9 cellular contexts compared by ENCODE assay signal in the genomic region with DNA sequence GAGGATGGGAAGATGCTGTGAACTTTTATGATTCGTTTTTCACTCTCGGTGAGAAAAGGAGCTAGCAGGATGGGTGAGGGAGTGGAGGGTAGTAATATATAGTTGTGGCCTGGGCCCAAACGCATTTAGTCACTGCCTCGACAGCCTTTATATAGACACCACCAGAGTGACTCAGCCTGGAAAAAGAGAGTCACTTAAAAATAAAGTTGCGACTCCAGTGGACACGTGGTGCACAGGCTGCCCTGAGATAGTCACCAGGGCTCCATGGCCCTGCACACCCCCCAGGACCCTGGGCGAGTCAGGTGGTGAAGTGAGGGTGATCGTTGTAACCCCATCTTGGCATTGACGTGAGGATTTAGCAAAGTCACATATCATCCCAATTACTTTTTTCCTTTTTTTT.
A peak's percentile ranks its signal among the peaks of the same experiment; 100 is the strongest.
DNase-seq lines count a peak whose midpoint lies in the region; ATAC-seq and TF ChIP-seq lines count a peak whose summit lies in the region.
"Had no signal": no experiment of that assay in that cellular context is flagged by ENCODE, and none has a peak within 500 bp of the region (broad histone marks: within the 10 kb centered on the region; RNA-seq: fewer than 3 reads in every experiment).

No MANE protein-coding gene starts in this region.

- TF ChIP-seq CTCF in endothelial cell (IDR thresholded peaks at IDR 0.05; ENCODE audit: unreplicated experiment), result no peak

- peak; percentile 91 for ATAC-seq in activated CD4-positive, CD25-positive, alpha-beta regulatory T cell treated with anti-CD3 and anti-CD28 coated beads, Interleukin-2, amount 50 U/mL, for 24 hours
- peak; percentile 73 for ATAC-seq in Right ventricle myocardium superior (ENCODE audit: poor library complexity)
- no peak for ATAC-seq in GM18502 (IDR thresholded peaks at IDR 0.05; ENCODE audit: poor library complexity, unreplicated experiment)
- no peak for ATAC-seq in HG02885 (IDR thresholded peaks at IDR 0.05; ENCODE audit: poor library complexity, unreplicated experiment)

- H3K27ac Mint-ChIP-seq in endothelial cell (ENCODE audit: unreplicated experiment), result no peak overlapping the region

- no peaks in the 10 kb centered on the region for H3K9me3 Mint-ChIP-seq in endothelial cell (ENCODE audit: unreplicated experiment)

- H3K4me1 Mint-ChIP-seq in endothelial cell (ENCODE audit: unreplicated experiment), result no peaks in the 10 kb centered on the region

- peaks cover 7% of the 10 kb centered on the region for H3K27me3 Mint-ChIP-seq in endothelial cell (ENCODE audit: unreplicated experiment)

- intact Hi-C loops in Right ventricle myocardium superior (cut with DNase I), result no loop called here

- peaks cover 8% of the 10 kb centered on the region for H3K36me3 Mint-ChIP-seq in endothelial cell (ENCODE audit: low read depth, unreplicated experiment)

- DNase-seq in activated CD4-positive, CD25-positive, alpha-beta regulatory T cell (lab: John Stamatoyannopoulos, UW), result no peak
- DNase-seq in T1000 (lab: John Stamatoyannopoulos, UW) (peak; percentile 22), Right ventricle myocardium superior (peak; percentile 38), endothelial cell (ENCODE audit: low spot score) (no peak)
- peak; percentile 39 for DNase-seq in stimulated activated CD8-positive, alpha-beta memory T cell treated with anti-CD3 and anti-CD28 coated beads, Interleukin-4, amount 100 ng/mL, for 48 hours
- DNase-seq: colonic mucosa had no signal

- H3K4me3 Mint-ChIP-seq in endothelial cell (ENCODE audit: unreplicated experiment), result no peak overlapping the region

Comparison
In these comparisons a context has a peak if more than half of its experiments do, and no peak if none do; other contexts are left out.
1. ATAC-seq: peak in activated CD4-positive, CD25-positive, alpha-beta regulatory T cell treated with anti-CD3 and anti-CD28 coated beads, Interleukin-2, amount 50 U/mL, for 24 hours (2 of 2) and Right ventricle myocardium superior (single experiment); none in GM18502 (single experiment) and HG02885 (single experiment).
2. DNase-seq: peak in T1000 (single experiment), Right ventricle myocardium superior (single experiment) and stimulated activated CD8-positive, alpha-beta memory T cell treated with anti-CD3 and anti-CD28 coated beads, Interleukin-4, amount 100 ng/mL, for 48 hours (single experiment); none in activated CD4-positive, CD25-positive, alpha-beta regulatory T cell (0 of 4) and endothelial cell (single experiment).